ENCODE assay signal across 16 cellular contexts in the genomic region with DNA sequence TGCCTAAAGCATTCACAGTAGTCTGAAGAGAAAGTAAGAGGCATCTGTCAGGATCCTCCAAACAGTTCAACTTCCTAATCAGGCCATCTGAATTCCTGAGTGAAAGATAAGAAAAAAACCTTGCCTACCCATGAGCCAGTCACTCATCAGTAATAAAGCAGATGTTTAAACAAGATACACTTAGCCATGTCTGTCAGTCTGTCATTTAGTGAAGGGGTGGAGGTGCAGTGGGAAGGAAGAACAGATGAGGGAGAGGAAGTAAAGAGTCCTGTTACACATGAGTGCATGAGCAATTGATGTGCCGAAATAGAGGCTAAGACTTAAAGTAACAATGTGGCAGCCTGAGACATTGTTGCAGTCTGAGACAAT. TPM values are rescaled to one million over a fixed set of nuclear protein-coding genes. Genes with fewer than 3 reads are reported as not detected.
A peak's percentile ranks its signal among the peaks of the same experiment; 100 is the strongest.
DNase-seq lines count a peak whose midpoint lies in the region; ATAC-seq, FAIRE-seq and TF ChIP-seq lines count a peak whose summit lies in the region.
"Had no signal": no experiment of that assay in that cellular context is flagged by ENCODE, and none has a peak within 500 bp of the region (broad histone marks: within the 10 kb centered on the region; RNA-seq: fewer than 3 reads in every experiment).

No MANE protein-coding gene starts in this region.

- POLR2A ChIA-PET in endothelial cell of umbilical vein (lab: Charles Lee), result no interaction called here

- H3K4me1 ChIP-seq in DND-41 (ENCODE audit: insufficient read depth, low read length) (no peaks in the 10 kb centered on the region), endothelial cell of umbilical vein (ENCODE audit: control insufficient read depth, extremely low read depth, insufficient read depth, low read length) (peaks cover 29% of the 10 kb centered on the region), osteoblast (ENCODE audit: insufficient read depth, low read length) (peaks cover 2% of the 10 kb centered on the region)

- no peak for DNase-seq in DND-41
- peak; percentile 94 for DNase-seq in NCI-H69 (lab: John Stamatoyannopoulos, UW)
- peak; percentile 75 for DNase-seq in endothelial cell of umbilical vein (ENCODE audit: low read depth, low spot score)
- no peak for DNase-seq in osteoblast (ENCODE audit: insufficient read length, low spot score, missing footprints)
- no peak for DNase-seq in NCI-H2107 treated with DMSO at 0.1 percent for 48 hours (lab: John Stamatoyannopoulos, UW; ENCODE audit: unreplicated experiment)
- DNase-seq in activated gamma-delta T cell (lab: John Stamatoyannopoulos, UW), result no peak
- no peak for DNase-seq in DMS79 treated with DMSO at 0.1 percent for 48 hours (lab: John Stamatoyannopoulos, UW)
- DNase-seq: activated CD4-positive, alpha-beta T cell treated with anti-CD3 and anti-CD28 coated beads for 36 hours; AML-193; NCI-H1105 treated with DMSO at 0.1 percent for 48 hours; NCI-H526; posterior cingulate gyrus had no signal

- H3K9me3 ChIP-seq in DND-41 (ENCODE audit: insufficient read depth, low read length, severe bottlenecking) (no peaks in the 10 kb centered on the region), endothelial cell of umbilical vein (replicated peaks; ENCODE audit: control insufficient read depth, insufficient read depth, low read length) (no peaks in the 10 kb centered on the region), osteoblast (ENCODE audit: low read depth, low read length) (no peaks in the 10 kb centered on the region)

- no peaks in the 10 kb centered on the region for H3K36me3 ChIP-seq in DND-41 (ENCODE audit: insufficient read depth, low read length)
- H3K36me3 ChIP-seq in endothelial cell of umbilical vein (ENCODE audit: control insufficient read depth in 2 of 2, extremely low read depth in 1 of 2, insufficient read depth in 2 of 2, low read length in 2 of 2), result no peaks in the 10 kb centered on the region
- H3K36me3 ChIP-seq in osteoblast (ENCODE audit: insufficient read depth, low read length), result no peaks in the 10 kb centered on the region

- intact Hi-C loops in endothelial cell of umbilical vein (cut with micrococcal nuclease), result loop anchor here (1.0 to 10.0 kb wide), 3 partner anchors 30 to 272 kb away; partner anchors contain the start of gene DMRTA1

- 0 out of 3 replicates have a peak, but pooled peaks have one; percentile 7 for ATAC-seq in DND-41 (ENCODE audit: insufficient read depth, low read depth)
- no peak for ATAC-seq in HG02610 (IDR thresholded peaks at IDR 0.05; ENCODE audit: unreplicated experiment)
- ATAC-seq: activated CD4-positive, alpha-beta T cell treated with anti-CD3 and anti-CD28 coated beads for 36 hours; GM12878; Right ventricle myocardium inferior had no signal

- BruUV-seq in endothelial cell of umbilical vein (replicated peaks; lab: Mats Ljungman, UMichigan), result no TSS peak

- H3K4me3 ChIP-seq in DND-41 (ENCODE audit: low read depth in 1 of 2, low read length in 2 of 2) (no peak overlapping the region), endothelial cell of umbilical vein (replicated peaks in 1 of 3; ENCODE audit: insufficient read depth in 1 of 3, low read depth in 1 of 3, low read length in 3 of 3) (peak overlapping the region in 1 of 3 experiments; percentile 33), osteoblast (ENCODE audit: insufficient read depth, low read length) (no peak overlapping the region)
- H3K4me3 ChIP-seq: GM12878 had no signal

- H3K4me2 ChIP-seq in DND-41 (ENCODE audit: insufficient read depth, low read length), result no peak overlapping the region
- peak overlapping the region; percentile 92 for H3K4me2 ChIP-seq in endothelial cell of umbilical vein (ENCODE audit: insufficient read depth, low read length)
- no peak overlapping the region for H3K4me2 ChIP-seq in osteoblast (ENCODE audit: insufficient read depth, low read length)

- TF ChIP-seq POLR2A in endothelial cell of umbilical vein (IDR thresholded peaks at IDR 0.05; ENCODE audit: low read depth, low read length), result no peak

- dilution Hi-C loops in endothelial cell of umbilical vein (cut with MboI; ENCODE audit: extremely low pct_ligation_motif_present, low sequenced_read_pairs), result no loop called here

- H3K27ac ChIP-seq in DND-41 (ENCODE audit: low read length), result no peak overlapping the region
- H3K27ac ChIP-seq in endothelial cell of umbilical vein (ENCODE audit: insufficient read depth, low read depth, low read length), result peak overlapping the region; percentile 80
- peak overlapping the region; percentile 58 for H3K27ac ChIP-seq in osteoblast (ENCODE audit: low read depth, low read length)

- no peaks in the 10 kb centered on the region for H3K27me3 ChIP-seq in DND-41 (ENCODE audit: insufficient read depth, low read length, poor library complexity)
- no peaks in the 10 kb centered on the region for H3K27me3 ChIP-seq in endothelial cell of umbilical vein (ENCODE audit: control insufficient read depth in 2 of 2, insufficient read depth in 2 of 2, low read length in 2 of 2)
- H3K27me3 ChIP-seq in osteoblast (ENCODE audit: insufficient read depth, low read length), result no peaks in the 10 kb centered on the region

- H4K20me1 ChIP-seq in DND-41 (ENCODE audit: insufficient read depth, low read length), result no peaks in the 10 kb centered on the region
- no peaks in the 10 kb centered on the region for H4K20me1 ChIP-seq in endothelial cell of umbilical vein (replicated peaks; ENCODE audit: control insufficient read depth, extremely low read depth, insufficient read depth, low read length)
- no peaks in the 10 kb centered on the region for H4K20me1 ChIP-seq in osteoblast (ENCODE audit: insufficient read depth, low read length)

- H3K79me2 ChIP-seq in DND-41 (ENCODE audit: insufficient read depth, low read length) (no peaks in the 10 kb centered on the region), endothelial cell of umbilical vein (ENCODE audit: control insufficient read depth, insufficient read depth, low read length) (no peaks in the 10 kb centered on the region), osteoblast (ENCODE audit: insufficient read depth, low read length) (no peaks in the 10 kb centered on the region)

- H2AFZ ChIP-seq in DND-41 (ENCODE audit: low read depth, low read length), result no peak overlapping the region
- peak overlapping the region; percentile 90 for H2AFZ ChIP-seq in endothelial cell of umbilical vein (ENCODE audit: low read depth, low read length)
- peak overlapping the region; percentile 13 for H2AFZ ChIP-seq in osteoblast (ENCODE audit: low read length)

- TF ChIP-seq CTCF in DND-41 (IDR thresholded peaks at IDR 0.05; ENCODE audit: borderline replicate concordance, extremely low read depth, low read length, poor library complexity, severe bottlenecking) (no peak), endothelial cell of umbilical vein (IDR thresholded peaks at IDR 0.05; ENCODE audit: extremely low read depth in 1 of 2, insufficient read depth in 1 of 2, low read depth in 1 of 2, low read length in 2 of 2) (no peak), osteoblast (IDR thresholded peaks at IDR 0.05; ENCODE audit: extremely low read depth, low read depth, low read length) (no peak)

- no peak overlapping the region for H3K9ac ChIP-seq in DND-41 (ENCODE audit: low read depth, low read length)
- H3K9ac ChIP-seq in endothelial cell of umbilical vein (replicated peaks; ENCODE audit: extremely low read depth, insufficient read depth, low read length), result peak overlapping the region; percentile 61

- peak; percentile 90 for FAIRE-seq in endothelial cell of umbilical vein (lab: Jason Lieb, UNC)
- FAIRE-seq: GM12878 had no signal

- no peaks in the 10 kb centered on the region for H3K9me1 ChIP-seq in endothelial cell of umbilical vein (replicated peaks; ENCODE audit: control insufficient read depth, extremely low read depth, insufficient read depth, low read length)

- CTCF ChIA-PET in endothelial cell of umbilical vein (lab: Charles Lee), result interaction anchor here (1.0 to 3.7 kb wide), 4 partner anchors 35 to 172 kb away, joined by 4 to 26 read pairs (median 6); no protein-coding TSS in a partner anchor

TF ChIP-seq in endothelial cell of umbilical vein, 7 proteins besides CTCF, POLR2A, EP300 and RAD21:
- no peak for TF ChIP-seq MAX (IDR thresholded peaks at IDR 0.05; ENCODE audit: insufficient read depth, insufficient read length)
- TF ChIP-seq POLR2AphosphoS5 (IDR thresholded peaks at IDR 0.05; ENCODE audit: insufficient read depth, low read depth, low read length), result peak; percentile 68
- TF ChIP-seq FOS (IDR thresholded peaks at IDR 0.05; ENCODE audit: borderline replicate concordance, insufficient read depth, low read length), result peak; percentile 7
- TF ChIP-seq MYC (IDR thresholded peaks at IDR 0.05; ENCODE audit: low read depth, low read length), result no peak
- no peak for TF ChIP-seq JUN (IDR thresholded peaks at IDR 0.05; ENCODE audit: borderline replicate concordance, insufficient read depth, insufficient read length, low read depth)
- no peak for TF ChIP-seq EZH2 (IDR thresholded peaks at IDR 0.05; ENCODE audit: borderline replicate concordance, low read depth, low read length, severe bottlenecking)
- peak; percentile 97 for TF ChIP-seq GATA2 (IDR thresholded peaks at IDR 0.05; ENCODE audit: insufficient read depth, insufficient read length, low read depth, low read length)

RNA-seq across cellular contexts. Expression of gene DMRTA1, which starts 29.9 kb away (rescaled TPM):
- total RNA-seq in endothelial cell of umbilical vein (1.2 and 2.1 TPM in 2 replicates), osteoblast (4.3 and 5.3 TPM in 2 replicates)
- polyA plus RNA-seq in endothelial cell of umbilical vein, result 0.14 and 0.19 TPM in 2 replicates
- polyA plus RNA-seq in endothelial cell of umbilical vein (2011; cell fraction: cytosol; rRNA removed), result 0.14 and 0.19 TPM in 2 replicates
- polyA plus RNA-seq in endothelial cell of umbilical vein (2011; cell fraction: nucleus; rRNA removed), result 0.30 and 0.34 TPM in 2 replicates
- 1.1 and 1.5 TPM in 2 replicates for polyA plus RNA-seq in endothelial cell of umbilical vein (2012)
- 0.34 and 0.45 TPM in 2 replicates for polyA minus RNA-seq in endothelial cell of umbilical vein
- 0.31 TPM for polyA minus RNA-seq in endothelial cell of umbilical vein (2011; cell fraction: cytosol; rRNA and poly(A)+ RNA removed)
- 1.4 and 1.8 TPM in 2 replicates for polyA minus RNA-seq in endothelial cell of umbilical vein (2011; cell fraction: nucleus; rRNA and poly(A)+ RNA removed)
- total RNA-seq: activated CD4-positive, alpha-beta T cell treated with anti-CD3 and anti-CD28 coated beads for 36 hours; Daoy; GM12878 had no signal
- polyA plus RNA-seq: GM12878 had no signal

Comparison
In these comparisons a context has a peak if more than half of its experiments do, and no peak if none do; other contexts are left out.
1. DNase-seq: peak in NCI-H69 (single experiment) and endothelial cell of umbilical vein (single experiment); none in DND-41 (single experiment), osteoblast (single experiment), NCI-H2107 treated with DMSO at 0.1 percent for 48 hours (single experiment), activated gamma-delta T cell (single experiment) and DMS79 treated with DMSO at 0.1 percent for 48 hours (single experiment).